In genomic region chr19:12484011-12484370, GRCh38 we compare ENCODE assay signal across 8 cellular contexts. TPM values are rescaled to one million over a fixed set of nuclear protein-coding genes. Genes with fewer than 3 reads are reported as not detected.
DNase-seq lines count a peak whose midpoint lies in the region; ATAC-seq, FAIRE-seq and TF ChIP-seq lines count a peak whose summit lies in the region.

No MANE protein-coding gene starts in this region.

- TF ChIP-seq CTCF in heart left ventricle (IDR thresholded peaks at IDR 0.05) (no peak), MCF 10A (IDR thresholded peaks at IDR 0.05; ENCODE audit: unreplicated experiment) (no peak), uterus (IDR thresholded peaks at IDR 0.05) (no peak)

- DNase-seq in heart left ventricle = no peak
- DNase-seq in Right ventricle myocardium superior = no peak
- DNase-seq in MCF 10A (ENCODE audit: unreplicated experiment) = no peak
- DNase-seq in uterus = no peak
- DNase-seq in SKM-1 (lab: John Stamatoyannopoulos, UW; ENCODE audit: unreplicated experiment) = no peak
- DNase-seq in DMS53 (lab: John Stamatoyannopoulos, UW) = no peak
- DNase-seq in RCC 7860 (ENCODE audit: low spot score) = no peak

- BruUV-seq in MCF 10A (replicated peaks; lab: Mats Ljungman, UMichigan) = no TSS peak

- no peaks in the 10 kb centered on the region for H3K9me3 Mint-ChIP-seq in MCF 10A (ENCODE audit: unreplicated experiment)

- H3K27ac Mint-ChIP-seq in MCF 10A (ENCODE audit: low read depth, unreplicated experiment) = peak overlapping the region; percentile 69

- H3K9me3 ChIP-seq in heart left ventricle (no peaks in the 10 kb centered on the region), mesodermal cell (ENCODE audit: control insufficient read depth, low read length) (no peaks in the 10 kb centered on the region), uterus (no peaks in the 10 kb centered on the region)

- H3K27ac ChIP-seq in heart left ventricle = peak overlapping the region in 9 of 12 donors; percentile 55 to 87 (median 82)
- peak overlapping the region; percentile 92 for H3K27ac ChIP-seq in mesodermal cell (ENCODE audit: low read depth, low read length, severe bottlenecking)
- H3K27ac ChIP-seq in uterus = peak overlapping the region; percentile 68 to 72

- no peaks in the 10 kb centered on the region for H3K4me1 Mint-ChIP-seq in MCF 10A (ENCODE audit: insufficient read depth, unreplicated experiment)

- no peaks in the 10 kb centered on the region for H3K36me3 Mint-ChIP-seq in MCF 10A (ENCODE audit: insufficient read depth, unreplicated experiment)

- WGBS in heart left ventricle, 4 donors = 1% methylated on average over 13 of the region's 13 CpGs
- 0% methylated on average over 4 to 9 of the region's 13 CpGs for WGBS in mesodermal cell (ENCODE audit: insufficient coverage in 2 of 2), 2 experiments

- no peaks in the 10 kb centered on the region for H3K27me3 Mint-ChIP-seq in MCF 10A (ENCODE audit: insufficient read depth, unreplicated experiment)

- no peak for ATAC-seq in heart left ventricle
- ATAC-seq in Right ventricle myocardium superior (ENCODE audit: poor library complexity) = no peak

- FAIRE-seq in RCC 7860 (lab: Jason Lieb, UNC) = no peak

- POLR2A ChIA-PET in MCF 10A (lab: Yijun Ruan, JAX) = interaction anchor here (0.9 to 1.6 kb wide), 3 partner anchors 12 to 189 kb away, joined by 3 to 4 read pairs (median 4); partner anchors contain the start of gene ZNF44

- peak overlapping the region; percentile 80 to 99 (median 94) for H3K4me3 ChIP-seq in heart left ventricle
- H3K4me3 ChIP-seq in mesodermal cell (ENCODE audit: extremely low read depth, insufficient read depth, low read length, poor library complexity, severe bottlenecking) = peak overlapping the region; percentile 88
- peak overlapping the region; percentile 63 to 81 for H3K4me3 ChIP-seq in uterus

- intact Hi-C loops in heart left ventricle (cut with DNase I) (loop anchor here in 3 of 10 donors (1.0 to 10.0 kb wide), 5 partner anchors 11 to 79 kb away; partner anchors contain the start of genes ZNF443 (in 3 of the 3), ZNF564 (in 1 of the 3) and ZNF799 (in 1 of the 3)), Right ventricle myocardium superior (cut with DNase I) (no loop called here), MCF 10A (cut with micrococcal nuclease) (loop anchor here (5.0 kb wide), 1 partner anchor 42 kb away; the partner anchor contains the start of gene ZNF443), uterus (cut with DNase I; ENCODE audit: low total_unique reads) (no loop called here)

- CTCF ChIA-PET in MCF 10A (lab: Yijun Ruan, JAX) = no interaction called here

- TF ChIP-seq POLR2A in heart left ventricle (IDR thresholded peaks at IDR 0.05) (no peak), uterus (IDR thresholded peaks at IDR 0.05) (no peak)

- peak overlapping the region; percentile 86 for H3K4me3 Mint-ChIP-seq in MCF 10A (ENCODE audit: unreplicated experiment)

- peaks cover 0 to 27% (median 13%) of the 10 kb centered on the region in 12 donors for H3K4me1 ChIP-seq in heart left ventricle
- no peaks in the 10 kb centered on the region for H3K4me1 ChIP-seq in mesodermal cell (ENCODE audit: control insufficient read depth, insufficient read depth, low read length, poor library complexity, severe bottlenecking)
- no peaks in the 10 kb centered on the region for H3K4me1 ChIP-seq in uterus

- H3K36me3 ChIP-seq in heart left ventricle (no peaks in the 10 kb centered on the region), mesodermal cell (ENCODE audit: control insufficient read depth, insufficient read depth, low read length) (no peaks in the 10 kb centered on the region), uterus (no peaks in the 10 kb centered on the region)

- no peaks in the 10 kb centered on the region for H3K27me3 ChIP-seq in heart left ventricle
- no peaks in the 10 kb centered on the region for H3K27me3 ChIP-seq in uterus

RNA-seq across cellular contexts. Expression of gene ZNF709, which starts 0.6 kb away (rescaled TPM):
- total RNA-seq in heart left ventricle = 1 to 10 TPM in 8 of 9 donors, under 1 TPM in 1; 0.89 to 2.9 (median 1.7) TPM
- 1 to 10 TPM; 1.3 TPM for polyA plus RNA-seq in heart left ventricle
- 1.4 TPM for total RNA-seq in Right ventricle myocardium superior
- total RNA-seq in MCF 10A (2022) = 0.23 and 0.52 TPM in 2 replicates
- polyA plus RNA-seq in mesodermal cell (2013, experiment 1 of 2) = 2.9 TPM
- 2.3 TPM for polyA plus RNA-seq in mesodermal cell (2013, experiment 2 of 2)
- total RNA-seq in uterus = 10 to 100 TPM in 1 of 4 donors, 1 to 10 TPM in 3; 5.0 to 20.8 (median 6.9) TPM

RNA-seq across cellular contexts. Expression of gene ZNF443, which starts 43.2 kb away (rescaled TPM):
- total RNA-seq in heart left ventricle = 1 to 10 TPM; 1.5 to 3.6 (median 2.1) TPM
- 1 to 10 TPM; 1.4 TPM for polyA plus RNA-seq in heart left ventricle
- 1.6 TPM for total RNA-seq in Right ventricle myocardium superior
- total RNA-seq in MCF 10A (2022) = 0.79 and 1.6 TPM in 2 replicates
- polyA plus RNA-seq in mesodermal cell (2013, experiment 1 of 2) = 3.0 TPM
- 4.0 TPM for polyA plus RNA-seq in mesodermal cell (2013, experiment 2 of 2)
- total RNA-seq in uterus = 10 to 100 TPM in 1 of 4 donors, 1 to 10 TPM in 3; 5.3 to 15.4 (median 8.4) TPM
